ENCODE assay signal across 29 cellular contexts in the genomic region with DNA sequence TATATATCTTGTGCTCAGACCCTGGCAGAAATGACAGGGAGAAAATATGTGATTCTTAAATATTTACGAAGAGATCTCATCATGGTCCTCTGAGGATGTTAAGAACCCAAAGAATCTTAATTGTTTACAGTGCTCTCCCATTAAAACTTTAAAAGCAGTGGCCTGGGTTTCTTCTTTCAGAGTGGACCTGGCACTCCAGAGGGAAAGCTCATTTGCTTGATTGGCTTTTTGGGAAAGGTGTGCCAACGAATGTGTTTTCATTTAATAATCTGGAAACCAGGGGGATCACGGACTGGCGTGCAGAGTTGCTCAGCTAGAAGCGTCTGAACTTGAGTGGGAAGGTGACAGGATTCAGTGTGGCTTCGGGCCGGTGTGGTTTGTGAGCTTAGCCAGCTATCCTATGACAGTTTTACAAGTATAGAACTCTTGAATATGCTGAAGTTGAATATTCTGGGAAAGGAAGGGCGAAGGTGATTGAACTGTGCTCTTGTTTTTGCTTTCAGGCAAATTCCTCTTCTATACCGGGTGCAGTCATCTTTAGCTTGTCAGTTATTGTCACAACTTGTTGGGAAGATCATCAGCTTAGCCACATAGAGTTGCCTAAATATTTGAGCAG.
DNase-seq lines count a peak whose midpoint lies in the region; ATAC-seq and TF ChIP-seq lines count a peak whose summit lies in the region.
"Had no signal": no experiment of that assay in that cellular context is flagged by ENCODE, and none has a peak within 500 bp of the region (broad histone marks: within the 10 kb centered on the region; RNA-seq: fewer than 3 reads in every experiment).

No MANE protein-coding gene starts in this region.

- no peaks in the 10 kb centered on the region for H3K27me3 Mint-ChIP-seq in mesothelial cell of epicardium (ENCODE audit: low read depth)
- H3K27me3 Mint-ChIP-seq: activated B cell treated with CpG ODN at 0.5 μM for 24 hours; stimulated activated memory B cell treated with anti-CD40 and anti-IgM and Interleukin-4, amounts not matched to agents 10 μg/mL and 1 μg/mL and 100 μg/mL, for 72 hours had no signal

- no peaks in the 10 kb centered on the region for H3K27me3 ChIP-seq in right cardiac atrium (ENCODE audit: control insufficient read depth, insufficient read depth)
- H3K27me3 ChIP-seq in thymus (ENCODE audit: control insufficient read depth, insufficient read depth): no peaks in the 10 kb centered on the region
- H3K27me3 ChIP-seq: neutrophil, SJSA1, upper lobe of left lung had no signal

- no peaks in the 10 kb centered on the region for H3K36me3 ChIP-seq in thymus (ENCODE audit: control insufficient read depth, insufficient read depth)
- H3K36me3 ChIP-seq: neutrophil, SJSA1, upper lobe of left lung had no signal

- H3K4me3 Mint-ChIP-seq in mesothelial cell of epicardium: no peak overlapping the region
- H3K4me3 Mint-ChIP-seq: activated B cell treated with CpG ODN at 0.5 μM for 24 hours; activated naive CD8-positive, alpha-beta T cell treated with anti-CD3 and anti-CD28 coated beads, Interleukin-2, amount 10 ng/mL, durations not matched to agents 7 days and 5 days; activated T-cell treated with anti-CD3 and anti-CD28 coated beads, Interleukin-2, amount 50 U/mL, for 4 hours; HFFc6; stimulated activated memory B cell treated with anti-CD40 and anti-IgM and Interleukin-4, amounts not matched to agents 10 μg/mL and 1 μg/mL and 100 μg/mL, for 72 hours had no signal

- 73% methylated on average over 9 of the region's 9 CpGs for WGBS in right cardiac atrium
- WGBS in thymus: 95% methylated on average over 9 of the region's 9 CpGs

- peaks cover 23% of the 10 kb centered on the region for H3K36me3 Mint-ChIP-seq in mesothelial cell of epicardium
- H3K36me3 Mint-ChIP-seq: activated naive CD8-positive, alpha-beta T cell treated with anti-CD3 and anti-CD28 coated beads, Interleukin-2, amount 10 ng/mL, durations not matched to agents 7 days and 5 days; stimulated activated memory B cell treated with anti-CD40 and anti-IgM and Interleukin-4, amounts not matched to agents 10 μg/mL and 1 μg/mL and 100 μg/mL, for 72 hours had no signal

- peak; percentile 27 to 53 for ATAC-seq in left cardiac atrium
- no peak for ATAC-seq in right cardiac atrium
- ATAC-seq in esophagus mucosa: peak; percentile 10
- ATAC-seq: activated T-cell treated with anti-CD3 and anti-CD28 coated beads, Interleukin-2, amount 50 U/mL, for 4 hours; left colon; stimulated activated memory B cell treated with anti-CD40 and anti-IgM and Interleukin-4, amounts not matched to agents 10 μg/mL and 1 μg/mL and 100 μg/mL, for 72 hours had no signal

- intact Hi-C loops in left cardiac atrium (cut with DNase I): no loop called here
- intact Hi-C loops in right cardiac atrium (cut with DNase I): no loop called here

- no peaks in the 10 kb centered on the region for H3K9me3 ChIP-seq in right cardiac atrium (ENCODE audit: control insufficient read depth, low read length)
- no peaks in the 10 kb centered on the region for H3K9me3 ChIP-seq in thymus (ENCODE audit: control insufficient read depth)
- H3K9me3 ChIP-seq: neutrophil, SJSA1, upper lobe of left lung had no signal

- peaks cover 26% of the 10 kb centered on the region for H3K9me3 Mint-ChIP-seq in mesothelial cell of epicardium
- H3K9me3 Mint-ChIP-seq: activated naive CD8-positive, alpha-beta T cell treated with anti-CD3 and anti-CD28 coated beads, Interleukin-2, amount 10 ng/mL, durations not matched to agents 7 days and 5 days had no signal

- TF ChIP-seq CTCF in mesothelial cell of epicardium (IDR thresholded peaks at IDR 0.05; ENCODE audit: unreplicated experiment): no peak

- H3K27ac ChIP-seq in right cardiac atrium (ENCODE audit: low read length) (no peak overlapping the region), thymus (ENCODE audit: low read depth) (peak overlapping the region; percentile 15)
- H3K27ac ChIP-seq: coronary artery, GM23248, neutrophil, SJSA1, upper lobe of left lung had no signal

- H3K4me1 ChIP-seq in right cardiac atrium (ENCODE audit: control insufficient read depth, insufficient read depth, low read length) (peaks cover 5% of the 10 kb centered on the region), thymus (ENCODE audit: control insufficient read depth, insufficient read depth, low read length) (no peaks in the 10 kb centered on the region)
- H3K4me1 ChIP-seq: SJSA1 had no signal

- H3K4me3 ChIP-seq in right cardiac atrium (ENCODE audit: low read length) (no peak overlapping the region), thymus (ENCODE audit: low read length) (no peak overlapping the region)
- H3K4me3 ChIP-seq: coronary artery, GM23248, SJSA1, upper lobe of left lung had no signal

- peaks cover 29% of the 10 kb centered on the region for H3K4me1 Mint-ChIP-seq in mesothelial cell of epicardium
- H3K4me1 Mint-ChIP-seq: activated B cell treated with CpG ODN at 0.5 μM for 24 hours; activated naive CD8-positive, alpha-beta T cell treated with anti-CD3 and anti-CD28 coated beads, Interleukin-2, amount 10 ng/mL, durations not matched to agents 7 days and 5 days; stimulated activated memory B cell treated with anti-CD40 and anti-IgM and Interleukin-4, amounts not matched to agents 10 μg/mL and 1 μg/mL and 100 μg/mL, for 72 hours had no signal

- no peak for DNase-seq in left cardiac atrium
- no peak for DNase-seq in right cardiac atrium
- no peak for DNase-seq in mesothelial cell of epicardium (ENCODE audit: low spot score in 2 of 2, unreplicated experiment in 2 of 2)
- DNase-seq in NCI-H2029 (lab: John Stamatoyannopoulos, UW): no peak
- no peak for DNase-seq in cerebellar nuclear complex (lab: John Stamatoyannopoulos, UW)
- no peak for DNase-seq in kidney tubule cell (ENCODE audit: low spot score)
- DNase-seq: activated B cell treated with CpG ODN at 0.5 μM for 24 hours; activated gamma-delta T cell treated with Interleukin-2 at 50 U/mL for 16 hours; activated naive CD8-positive, alpha-beta T cell treated with anti-CD3 and anti-CD28 coated beads, Interleukin-2, amount 10 ng/mL, durations not matched to agents 7 days and 5 days; activated T-cell treated with anti-CD3 and anti-CD28 coated beads, Interleukin-2, amount 50 U/mL, for 4 hours; aorta; Calu3; DND-41; effector CD8-positive, alpha-beta T cell; erythroblast; GF-D8; GM23248; HFFc6; left colon; NCI-H1048; NCI-H82; posterior cingulate gyrus; upper lobe of left lung had no signal

- peak overlapping the region; percentile 5 for H3K27ac Mint-ChIP-seq in mesothelial cell of epicardium
- H3K27ac Mint-ChIP-seq: activated B cell treated with CpG ODN at 0.5 μM for 24 hours; activated naive CD8-positive, alpha-beta T cell treated with anti-CD3 and anti-CD28 coated beads, Interleukin-2, amount 10 ng/mL, durations not matched to agents 7 days and 5 days; HFFc6; stimulated activated memory B cell treated with anti-CD40 and anti-IgM and Interleukin-4, amounts not matched to agents 10 μg/mL and 1 μg/mL and 100 μg/mL, for 72 hours had no signal

Comparison
In these comparisons a context has a peak if more than half of its experiments do, and no peak if none do; other contexts are left out.
1. ATAC-seq: peak in left cardiac atrium (2 of 2) and esophagus mucosa (single experiment); none in right cardiac atrium (0 of 2).